ENCODE assay signal across 5 cellular contexts in the genomic region with DNA sequence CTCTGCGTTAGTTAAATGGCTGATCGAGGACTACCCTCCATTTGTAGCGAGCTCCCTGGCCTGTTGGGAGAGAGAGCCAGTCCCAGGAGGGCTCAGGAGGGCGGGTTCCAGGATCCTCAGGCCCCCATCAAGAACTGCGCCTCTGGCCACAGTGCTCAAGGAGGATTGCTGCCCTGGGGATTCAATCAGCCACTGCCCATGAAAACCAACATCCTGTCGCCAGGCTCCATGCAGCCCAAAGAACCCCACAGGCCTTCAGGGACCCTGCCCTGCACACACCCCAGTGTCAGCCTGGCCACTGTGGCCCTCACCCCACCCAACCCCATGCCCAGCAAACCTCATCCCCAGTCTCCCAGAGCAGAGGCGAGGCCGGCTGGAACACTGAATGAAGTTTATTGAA. TPM values are rescaled to one million over a fixed set of nuclear protein-coding genes. Genes with fewer than 3 reads are reported as not detected.
"Had no signal": no experiment of that assay in that cellular context is flagged by ENCODE, and none has a peak within 500 bp of the region (broad histone marks: within the 10 kb centered on the region; RNA-seq: fewer than 3 reads in every experiment).

No MANE protein-coding gene starts in this region.

- H3K4me3 ChIP-seq: GM23338 had no signal

- H3K27ac Mint-ChIP-seq: GM23338, H9 had no signal

- H3K4me2 ChIP-seq: GM23338 had no signal

- ATAC-seq: GM23338 had no signal

- H3K4me3 Mint-ChIP-seq: GM23338, H9 had no signal

- H2AFZ ChIP-seq: GM23338 had no signal

- DNase-seq: H9, HCEC 1CT, IMR-90 had no signal

- H3K9me3 Mint-ChIP-seq: GM23338 had no signal

RNA-seq across cellular contexts. Expression of a gene that starts 4.3 kb away (rescaled TPM):
- total RNA-seq: H9, HT-29, IMR-90 had no signal
- polyA plus RNA-seq: IMR-90 had no signal
